Comparison of ENCODE assay signal across 9 cellular contexts in genomic region chr11:19777342-19778102, GRCh38.
DNase-seq lines count a peak whose midpoint lies in the region; TF ChIP-seq lines count a peak whose summit lies in the region.
"Had no signal": no experiment of that assay in that cellular context is flagged by ENCODE, and none has a peak within 500 bp of the region (broad histone marks: within the 10 kb centered on the region; RNA-seq: fewer than 3 reads in every experiment).

No MANE protein-coding gene starts in this region.

- no peaks in the 10 kb centered on the region for H3K9me2 ChIP-seq in neural cell (ENCODE audit: insufficient read depth, low read length)

- H3K27ac ChIP-seq in esophagus muscularis mucosa (replicated peaks in 1 of 4) (peak overlapping the region in 2 of 4 donors; percentile 20 to 30), neural cell (ENCODE audit: low read length) (no peak overlapping the region)

- no peaks in the 10 kb centered on the region for H3K9me3 ChIP-seq in NT2/D1 (ENCODE audit: insufficient read depth, low read length)
- no peaks in the 10 kb centered on the region for H3K9me3 ChIP-seq in esophagus muscularis mucosa
- no peaks in the 10 kb centered on the region for H3K9me3 ChIP-seq in neural cell (ENCODE audit: low read length)

- peaks cover 12% of the 10 kb centered on the region for H3K27me3 ChIP-seq in NT2/D1 (ENCODE audit: insufficient read depth, insufficient read length)
- no peaks in the 10 kb centered on the region for H3K27me3 ChIP-seq in esophagus muscularis mucosa
- peaks cover 43% of the 10 kb centered on the region for H3K27me3 ChIP-seq in neural cell (ENCODE audit: insufficient read depth, low read depth, low read length)

- TF ChIP-seq EP300 in esophagus muscularis mucosa (IDR thresholded peaks at IDR 0.05), result no peak
- no peak for TF ChIP-seq EP300 in neural cell (conservative IDR thresholded peaks at IDR 0.05; ENCODE audit: poor library complexity, severe bottlenecking)

- POLR2A ChIA-PET in HEK293T (lab: Yijun Ruan, JAX), result interaction anchor here (1.0 to 1.1 kb wide), 2 partner anchors 11 to 64 kb away, joined by 4 read pairs; no protein-coding TSS in a partner anchor

- H3K79me2 ChIP-seq in neural cell (replicated peaks; ENCODE audit: insufficient read depth, low read length), result no peaks in the 10 kb centered on the region

- H3K36me3 ChIP-seq in NT2/D1 (ENCODE audit: insufficient read depth, insufficient read length, low read length) (peaks cover 2% of the 10 kb centered on the region), esophagus muscularis mucosa (no peaks in the 10 kb centered on the region), neural cell (ENCODE audit: insufficient read depth, low read length) (no peaks in the 10 kb centered on the region)

- H3K4me1 Mint-ChIP-seq in activated naive CD4-positive, alpha-beta T cell treated with anti-CD3 and anti-CD28 coated beads for 36 hours (ENCODE audit: low read depth), result peaks cover 9% of the 10 kb centered on the region

- 12% methylated on average over 29 of the region's 33 CpGs for WGBS in esophagus muscularis mucosa

- intact Hi-C loops in activated naive CD4-positive, alpha-beta T cell treated with anti-CD3 and anti-CD28 coated beads for 36 hours (cut with micrococcal nuclease), result loop anchor here (1.0 kb wide), 1 partner anchor 65 kb away; the partner anchor contains the start of gene NAV2
- intact Hi-C loops in esophagus muscularis mucosa (cut with DNase I), result no loop called here

- peaks cover 45% of the 10 kb centered on the region for H3K27me3 Mint-ChIP-seq in activated naive CD4-positive, alpha-beta T cell treated with anti-CD3 and anti-CD28 coated beads for 36 hours (ENCODE audit: low read depth)

- CTCF ChIA-PET in activated naive CD4-positive, alpha-beta T cell treated with anti-CD3 and anti-CD28 coated beads for 36 hours (lab: Charles Lee), result interaction anchor here (1.0 kb wide), 1 partner anchor 126 kb away, joined by 3 read pairs; no protein-coding TSS in a partner anchor
- CTCF ChIA-PET in HEK293T (lab: Yijun Ruan, JAX), result interaction anchor here (0.7 kb wide), 2 partner anchors 213 to 341 kb away, joined by 3 to 4 read pairs; no protein-coding TSS in a partner anchor

- peak overlapping the region; percentile 36 for H3K4me3 Mint-ChIP-seq in activated naive CD4-positive, alpha-beta T cell treated with anti-CD3 and anti-CD28 coated beads for 36 hours
- H3K4me3 Mint-ChIP-seq: dendritic cell treated with granulocyte-macrophage colony-stimulating factor and Interleukin-4, amounts not matched to agents 40 ng/mL and 50 ng/mL, for 4 days had no signal

- no peak overlapping the region for H3K27ac Mint-ChIP-seq in activated naive CD4-positive, alpha-beta T cell treated with anti-CD3 and anti-CD28 coated beads for 36 hours
- H3K27ac Mint-ChIP-seq: dendritic cell treated with granulocyte-macrophage colony-stimulating factor and Interleukin-4, amounts not matched to agents 40 ng/mL and 50 ng/mL, for 4 days had no signal

- no peak for TF ChIP-seq RAD21 in neural cell (conservative IDR thresholded peaks at IDR 0.05)

- H2AFZ ChIP-seq in neural cell (ENCODE audit: low read depth, low read length), result no peak overlapping the region

- TF ChIP-seq CTCF in esophagus muscularis mucosa (IDR thresholded peaks at IDR 0.05) (no peak), neural cell (IDR thresholded peaks at IDR 0.05; ENCODE audit: poor library complexity, severe bottlenecking) (no peak)

- H3K9ac ChIP-seq in NT2/D1 (ENCODE audit: insufficient read length, low read depth), result peak overlapping the region; percentile 77
- peak overlapping the region; percentile 20 for H3K9ac ChIP-seq in neural cell (ENCODE audit: low read length)

- peaks cover 6% of the 10 kb centered on the region for H3K4me1 ChIP-seq in NT2/D1 (ENCODE audit: insufficient read depth, insufficient read length)
- peaks cover 10 to 41% (median 31%) of the 10 kb centered on the region in 4 donors for H3K4me1 ChIP-seq in esophagus muscularis mucosa

- no peaks in the 10 kb centered on the region for H4K20me1 ChIP-seq in neural cell (ENCODE audit: insufficient read depth)

- no peaks in the 10 kb centered on the region for H3F3A ChIP-seq in neural cell (ENCODE audit: insufficient read depth, low read length, poor library complexity, severe bottlenecking)

- no peak for TF ChIP-seq POLR2A in esophagus muscularis mucosa (IDR thresholded peaks at IDR 0.05; ENCODE audit: low read depth)

- peak overlapping the region; percentile 51 for H3K4me2 ChIP-seq in neural cell (ENCODE audit: low read length)

- H3K9me3 Mint-ChIP-seq in activated naive CD4-positive, alpha-beta T cell treated with anti-CD3 and anti-CD28 coated beads for 36 hours, result no peaks in the 10 kb centered on the region
- H3K9me3 Mint-ChIP-seq: dendritic cell treated with granulocyte-macrophage colony-stimulating factor and Interleukin-4, amounts not matched to agents 40 ng/mL and 50 ng/mL, for 4 days had no signal

- H3K36me3 Mint-ChIP-seq in activated naive CD4-positive, alpha-beta T cell treated with anti-CD3 and anti-CD28 coated beads for 36 hours (ENCODE audit: low read depth), result no peaks in the 10 kb centered on the region

- DNase-seq in activated naive CD4-positive, alpha-beta T cell treated with anti-CD3 and anti-CD28 coated beads for 36 hours, result peak; percentile 37
- DNase-seq in activated naive CD4-positive, alpha-beta T cell (lab: John Stamatoyannopoulos, UW), result no peak
- DNase-seq in HEK293T (ENCODE audit: extremely low spot score) (peak; percentile 22), NT2/D1 (ENCODE audit: low read depth, low spot score) (no peak), esophagus muscularis mucosa (ENCODE audit: extremely low spot score) (no peak), HT-29 (ENCODE audit: low spot score) (no peak), cerebellum (ENCODE audit: low spot score) (no peak)

- H3K4me3 ChIP-seq in NT2/D1 (ENCODE audit: insufficient read length, low read depth) (peak overlapping the region; percentile 66), esophagus muscularis mucosa (peak overlapping the region; percentile 50 to 67 (median 56)), neural cell (ENCODE audit: low read length) (peak overlapping the region; percentile 58)

TF ChIP-seq in HEK293T, 16 proteins besides CTCF, POLR2A, EP300 and RAD21:
- TF ChIP-seq TARDBP (IDR thresholded peaks at IDR 0.05) (no peak), PKNOX1 (IDR thresholded peaks at IDR 0.05) (no peak), ARNT (IDR thresholded peaks at IDR 0.05) (no peak), L3MBTL2 (conservative IDR thresholded peaks at IDR 0.05) (no peak), SUZ12 (IDR thresholded peaks at IDR 0.05) (no peak), FOXM1 (IDR thresholded peaks at IDR 0.05; ENCODE audit: borderline replicate concordance) (no peak), LEF1 (IDR thresholded peaks at IDR 0.05; ENCODE audit: borderline replicate concordance) (no peak), HDGF (IDR thresholded peaks at IDR 0.05; ENCODE audit: borderline replicate concordance) (no peak), FOXA1 (IDR thresholded peaks at IDR 0.05) (no peak), NFRKB (IDR thresholded peaks at IDR 0.05) (no peak), BHLHE40 (IDR thresholded peaks at IDR 0.05; ENCODE audit: borderline replicate concordance) (no peak), FOXK2 (IDR thresholded peaks at IDR 0.05) (no peak), ZNF384 (IDR thresholded peaks at IDR 0.05) (no peak), ELF4 (IDR thresholded peaks at IDR 0.05) (no peak), CTBP1 (IDR thresholded peaks at IDR 0.05; ENCODE audit: borderline replicate concordance) (no peak), SP1 (IDR thresholded peaks at IDR 0.05) (no peak)

TF ChIP-seq in neural cell, 6 proteins besides CTCF, POLR2A, EP300 and RAD21:
- no peak for TF ChIP-seq EZH2 (IDR thresholded peaks at IDR 0.05; ENCODE audit: borderline replicate concordance, insufficient read depth, low read length, poor library complexity, severe bottlenecking)
- no peak for TF ChIP-seq SMC3 (conservative IDR thresholded peaks at IDR 0.05; ENCODE audit: poor library complexity)
- no peak for TF ChIP-seq POLR2AphosphoS5 (IDR thresholded peaks at IDR 0.05)
- no peak for TF ChIP-seq TAF1 (IDR thresholded peaks at IDR 0.05; ENCODE audit: low read depth)
- no peak for TF ChIP-seq MXI1 (conservative IDR thresholded peaks at IDR 0.05; ENCODE audit: poor library complexity, severe bottlenecking)
- no peak for TF ChIP-seq REST (IDR thresholded peaks at IDR 0.05; ENCODE audit: borderline replicate concordance)

Comparison
In these comparisons a context has a peak if more than half of its experiments do, and no peak if none do; other contexts are left out.
1. DNase-seq: peak in activated naive CD4-positive, alpha-beta T cell treated with anti-CD3 and anti-CD28 coated beads for 36 hours (single experiment) and HEK293T (single experiment); none in activated naive CD4-positive, alpha-beta T cell (0 of 4), NT2/D1 (single experiment), esophagus muscularis mucosa (single experiment), HT-29 (single experiment) and cerebellum (single experiment).
2. Peak in every context shown above with its lines, with median percentiles within 50 percentile points of each other: H3K4me3 ChIP-seq.